In the genomic region with DNA sequence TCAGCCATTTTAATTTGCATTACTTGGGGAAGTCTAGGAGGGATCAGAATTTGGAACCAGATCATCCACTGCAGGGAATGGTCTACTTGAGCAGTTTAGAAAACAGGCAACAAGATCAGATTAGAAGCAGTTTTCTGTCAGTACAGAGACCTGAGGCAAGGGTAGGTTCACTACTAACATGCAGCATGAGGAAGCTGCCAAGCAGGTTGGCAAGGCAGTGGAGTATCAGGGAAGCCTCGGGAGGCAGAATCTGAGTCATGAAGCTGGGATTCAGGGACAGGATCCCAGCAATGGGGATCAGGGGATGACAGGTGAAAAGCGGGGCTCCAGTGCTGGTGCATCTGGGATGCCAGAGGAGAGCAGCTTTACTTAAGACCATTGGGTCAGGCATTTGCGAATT, we compare ENCODE assay signal across 25 cellular contexts. TPM values are rescaled to one million over a fixed set of nuclear protein-coding genes. Genes with fewer than 3 reads are reported as not detected.
"Had no signal": no experiment of that assay in that cellular context is flagged by ENCODE, and none has a peak within 500 bp of the region (broad histone marks: within the 10 kb centered on the region; RNA-seq: fewer than 3 reads in every experiment).

No MANE protein-coding gene starts in this region.

- H3K4me1 ChIP-seq: breast epithelium had no signal

- H3K4me3 ChIP-seq: breast epithelium had no signal

- ATAC-seq: activated CD8-positive, alpha-beta memory T cell treated with anti-CD3 and anti-CD28 coated beads, Interleukin-2, amount 10 ng/mL, durations not matched to agents 7 days and 5 days had no signal

- H3K9me3 ChIP-seq: breast epithelium had no signal

- H3K36me3 ChIP-seq: breast epithelium had no signal

- H3K27me3 ChIP-seq: breast epithelium had no signal

- DNase-seq: activated B cell treated with CpG ODN at 0.5 μM for 24 hours; activated CD4-positive, alpha-beta T cell treated with anti-CD3 and anti-CD28 coated beads for 1 hour; activated CD4-positive, alpha-beta T cell treated with anti-CD3 and anti-CD28 coated beads, Interleukin-2, amount 10 ng/mL, durations not matched to agents 24 days and 14 days; activated CD4-positive, alpha-beta T cell treated with anti-CD3 and anti-CD28 coated beads, Interleukin-2, amount 50 U/mL, for 48 hours; activated CD8-positive, alpha-beta memory T cell treated with anti-CD3 and anti-CD28 coated beads, Interleukin-2, amount 10 ng/mL, durations not matched to agents 7 days and 5 days; activated effector memory CD4-positive, alpha-beta T cell treated with Interleukin-2 at 50 U/mL for 16 hours; activated naive CD4-positive, alpha-beta T cell; activated T-cell treated with anti-CD3 and anti-CD28 coated beads, Interleukin-2, amount 50 U/mL, for 24 hours; aorta; central memory CD4-positive, alpha-beta T cell; Kasumi-1; KBM-7; NCI-H1048; NCI-H1417; NCI-H1930; NCI-H2171; NCI-H2227 treated with DMSO at 0.1 percent for 48 hours; NCI-H524 treated with DMSO at 0.1 percent for 48 hours; NCI-H748 treated with DMSO at 0.1 percent for 48 hours; SHP77 treated with DMSO at 0.1 percent for 48 hours; T-helper 2 cell; T1000 had no signal

- H3K27ac ChIP-seq: breast epithelium had no signal

RNA-seq across cellular contexts. Expression of a gene that starts 28.1 kb away (rescaled TPM):
- total RNA-seq: activated CD4-positive, alpha-beta T cell treated with anti-CD3 and anti-CD28 coated beads, Interleukin-2, amount 10 ng/mL, durations not matched to agents 24 days and 14 days; activated CD8-positive, alpha-beta memory T cell treated with anti-CD3 and anti-CD28 coated beads, Interleukin-2, amount 10 ng/mL, durations not matched to agents 7 days and 5 days; activated T-helper 1 cell treated with anti-CD3 and anti-CD28 coated beads, Interleukin-12 subunit alpha, Interleukin-12 subunit beta, Interleukin-2, Interleukin-4 antibody, amounts not matched to agents 30 ng/mL and 10 ng/mL and 1 ng/mL, durations not matched to agents 14 hours and 24 hours and 36 hours; OCI-LY7 had no signal
